In genomic region chr12:55019784-55020183, GRCh38 we compare ENCODE assay signal across 9 cellular contexts. TPM values are rescaled to one million over a fixed set of nuclear protein-coding genes. Genes with fewer than 3 reads are reported as not detected.
DNase-seq lines count a peak whose midpoint lies in the region; FAIRE-seq and TF ChIP-seq lines count a peak whose summit lies in the region.
"Had no signal": no experiment of that assay in that cellular context is flagged by ENCODE, and none has a peak within 500 bp of the region (broad histone marks: within the 10 kb centered on the region; RNA-seq: fewer than 3 reads in every experiment).

Gene NEUROD4, plus strand, starts transcription at chr12:55019974. Its CDS starts 6,466 bp downstream, at chr12:55026440.

- H3K27me3 ChIP-seq in cardiac muscle cell: peaks cover 13% of the 10 kb centered on the region

- no peak within 1 kb of the TSS for H3K27ac ChIP-seq in cardiac muscle cell

- no peaks in the 10 kb centered on the region for H3K36me3 ChIP-seq in ES-I3 (ENCODE audit: insufficient read depth, low read length)
- H3K36me3 ChIP-seq in cardiac muscle cell: no peaks in the 10 kb centered on the region

- H3K9ac ChIP-seq in ES-I3 (ENCODE audit: low read depth, low read length): peak within 1 kb of the TSS; percentile 44; the same call in 1 of the 2 replicates

- no peak within 1 kb of the TSS for H3K27ac Mint-ChIP-seq in progenitor cell of endocrine pancreas
- H3K27ac Mint-ChIP-seq: IgD-negative memory B cell had no signal

- TF ChIP-seq CTCF in cardiac muscle cell (IDR thresholded peaks at IDR 0.05; ENCODE audit: low read depth, low read length) (no peak), progenitor cell of endocrine pancreas (IDR thresholded peaks at IDR 0.05; ENCODE audit: unreplicated experiment) (no peak), GM13976 (IDR thresholded peaks at IDR 0.05; ENCODE audit: borderline replicate concordance, control extremely low read depth, extremely low read depth, insufficient read depth, missing control alignments) (no peak)

- no peaks in the 10 kb centered on the region for H3K36me3 Mint-ChIP-seq in progenitor cell of endocrine pancreas (ENCODE audit: insufficient read depth)

- DNase-seq in HuH-7.5 (ENCODE audit: low spot score) (peak; percentile 19), UCSD-AML1 (lab: John Stamatoyannopoulos, UW; ENCODE audit: unreplicated experiment) (peak; percentile 29), cardiac muscle cell (ENCODE audit: low read depth in 1 of 2, low spot score in 1 of 2) (peak; percentile 78 to 93), progenitor cell of endocrine pancreas (ENCODE audit: low spot score, unreplicated experiment) (peak; percentile 75), GM13976 (ENCODE audit: low spot score) (no peak), frontal cortex (ENCODE audit: low spot score in 2 of 2) (no peak)
- DNase-seq in activated CD4-positive, CD25-positive, alpha-beta regulatory T cell (lab: John Stamatoyannopoulos, UW): no peak

- no peaks in the 10 kb centered on the region for H3K9me3 Mint-ChIP-seq in progenitor cell of endocrine pancreas (ENCODE audit: low read depth)

- H3K9me3 ChIP-seq in ES-I3 (ENCODE audit: control insufficient read depth, insufficient read depth, low read length): no peaks in the 10 kb centered on the region
- no peaks in the 10 kb centered on the region for H3K9me3 ChIP-seq in cardiac muscle cell (ENCODE audit: low read depth)

- H3K4me3 Mint-ChIP-seq in progenitor cell of endocrine pancreas (ENCODE audit: low read depth): no peak within 1 kb of the TSS

- no peak within 1 kb of the TSS for H3K4me3 ChIP-seq in cardiac muscle cell

- H3K4me1 Mint-ChIP-seq in progenitor cell of endocrine pancreas (ENCODE audit: low read depth): peaks cover 2% of the 10 kb centered on the region

- in situ Hi-C loops in GM13976 (cut with MboI; ENCODE audit: low sequenced_read_pairs, unreplicated experiment): no loop called here

- H3K27me3 Mint-ChIP-seq in progenitor cell of endocrine pancreas: peaks cover 40% of the 10 kb centered on the region

- FAIRE-seq in frontal cortex (lab: Jason Lieb, UNC): no peak

- H3K4me1 ChIP-seq in ES-I3 (ENCODE audit: insufficient read depth, low read length): peaks cover 9% of the 10 kb centered on the region; the same call in 1 of the 2 replicates
- H3K4me1 ChIP-seq in cardiac muscle cell (ENCODE audit: low read depth): no peaks in the 10 kb centered on the region

RNA-seq across cellular contexts. Expression of gene NEUROD4, which starts in this region (rescaled TPM):
- total RNA-seq in cardiac muscle cell: not detected in 2 replicates
- polyA plus RNA-seq in cardiac muscle cell: 0.12 TPM in 1 of 2 replicates, not detected in the other
- total RNA-seq in progenitor cell of endocrine pancreas: not detected in 2 replicates
- total RNA-seq in frontal cortex: 2.9 TPM
- polyA plus RNA-seq: IgD-negative memory B cell had no signal

Comparison
In these comparisons a context has a peak if more than half of its experiments do, and no peak if none do; other contexts are left out.
1. Peak in DNase-seq in cardiac muscle cell; RNA of the gene not detected or under 1 TPM.
2. Peak in DNase-seq in progenitor cell of endocrine pancreas; RNA of the gene not detected or under 1 TPM.
3. DNase-seq: peak in HuH-7.5 (single experiment) and UCSD-AML1 (single experiment); none in GM13976 (single experiment), frontal cortex (0 of 2) and activated CD4-positive, CD25-positive, alpha-beta regulatory T cell (0 of 4).